ENCODE assay signal across 8 cellular contexts in the genomic region with DNA sequence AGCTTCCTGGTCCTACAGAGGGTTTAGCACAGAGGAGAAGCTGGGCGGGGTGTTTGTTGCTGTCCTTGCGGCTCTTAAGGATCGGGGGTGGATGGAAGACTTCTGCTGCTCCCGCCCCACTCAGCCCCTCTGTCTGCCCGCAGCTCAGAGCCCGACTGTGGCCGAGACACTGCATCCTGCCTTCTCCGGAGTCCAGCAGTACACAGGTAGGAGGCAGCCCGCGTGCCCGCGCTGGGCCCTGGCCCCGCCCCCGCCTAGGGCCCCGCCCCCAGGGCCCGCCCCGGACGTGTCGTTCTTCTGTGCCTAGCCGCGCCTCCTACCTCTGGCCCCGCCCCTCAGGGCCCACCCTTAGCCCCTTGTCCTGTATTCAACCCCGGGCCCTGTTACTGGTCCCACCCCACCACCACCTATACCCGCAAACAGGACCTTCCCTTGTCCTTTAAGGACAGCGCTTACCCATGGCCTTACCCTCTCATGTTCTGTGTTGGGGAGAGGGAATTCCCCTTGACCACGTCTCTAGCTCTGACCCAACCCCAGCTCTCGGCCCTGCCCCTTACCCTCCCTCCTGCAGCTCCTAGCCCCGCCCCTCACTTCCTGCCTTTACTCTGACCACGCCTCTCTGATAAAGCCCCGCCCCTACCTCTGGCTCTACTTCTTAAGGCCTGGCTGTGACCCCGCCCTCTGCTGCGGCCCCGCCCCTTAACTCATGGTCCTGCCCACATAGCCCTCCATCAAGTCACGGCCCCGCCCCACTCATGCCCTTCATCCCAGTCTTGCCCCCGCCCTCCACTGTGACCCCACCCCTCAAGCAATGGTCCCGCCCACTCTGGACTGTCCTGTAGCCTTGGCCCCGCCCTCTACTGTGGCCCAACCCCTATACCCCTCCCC.
DNase-seq lines count a peak whose midpoint lies in the region; ATAC-seq, FAIRE-seq and TF ChIP-seq lines count a peak whose summit lies in the region.

No MANE protein-coding gene starts in this region.

- no peaks in the 10 kb centered on the region for H3K36me3 Mint-ChIP-seq in mesothelial cell of epicardium
- no peaks in the 10 kb centered on the region for H3K36me3 Mint-ChIP-seq in stimulated activated naive CD8-positive, alpha-beta T cell treated with anti-CD3 and anti-CD28 coated beads, Interleukin-15, Interleukin-2, amounts not matched to agents 100 ng/mL and 50 ng/mL, for 24 hours (ENCODE audit: low read depth)

- ATAC-seq in HG03045 (IDR thresholded peaks at IDR 0.05; ENCODE audit: unreplicated experiment) (no peak), HG03469 (IDR thresholded peaks at IDR 0.05; ENCODE audit: unreplicated experiment) (no peak)

- H3K4me3 Mint-ChIP-seq in mesothelial cell of epicardium = peak overlapping the region; percentile 68
- peak overlapping the region; percentile 49 for H3K4me3 Mint-ChIP-seq in stimulated activated naive CD8-positive, alpha-beta T cell treated with anti-CD3 and anti-CD28 coated beads, Interleukin-15, Interleukin-2, amounts not matched to agents 100 ng/mL and 50 ng/mL, for 24 hours

- H3K27me3 Mint-ChIP-seq in mesothelial cell of epicardium (ENCODE audit: low read depth) = peaks cover 56% of the 10 kb centered on the region
- H3K27me3 Mint-ChIP-seq in stimulated activated naive CD8-positive, alpha-beta T cell treated with anti-CD3 and anti-CD28 coated beads, Interleukin-15, Interleukin-2, amounts not matched to agents 100 ng/mL and 50 ng/mL, for 24 hours = peaks cover 8% of the 10 kb centered on the region

- no peaks in the 10 kb centered on the region for H3K9me3 Mint-ChIP-seq in mesothelial cell of epicardium
- H3K9me3 Mint-ChIP-seq in stimulated activated naive CD8-positive, alpha-beta T cell treated with anti-CD3 and anti-CD28 coated beads, Interleukin-15, Interleukin-2, amounts not matched to agents 100 ng/mL and 50 ng/mL, for 24 hours = no peaks in the 10 kb centered on the region

- no peak for TF ChIP-seq CTCF in mesothelial cell of epicardium (IDR thresholded peaks at IDR 0.05; ENCODE audit: unreplicated experiment)

- DNase-seq in NCI-H2196 (lab: John Stamatoyannopoulos, UW; ENCODE audit: unreplicated experiment) (peak; percentile 87), ecto neural progenitor cell (ENCODE audit: low spot score) (peak; percentile 99), mesothelial cell of epicardium (ENCODE audit: low spot score in 2 of 2, unreplicated experiment in 2 of 2) (peak; percentile 68 to 84)
- DNase-seq in activated CD4-positive, alpha-beta T cell treated with anti-CD3 and anti-CD28 coated beads, Interleukin-2, amount 50 U/mL, for 4 hours = peak; percentile 42 to 44

- no peaks in the 10 kb centered on the region for H3K4me1 Mint-ChIP-seq in mesothelial cell of epicardium
- H3K4me1 Mint-ChIP-seq in stimulated activated naive CD8-positive, alpha-beta T cell treated with anti-CD3 and anti-CD28 coated beads, Interleukin-15, Interleukin-2, amounts not matched to agents 100 ng/mL and 50 ng/mL, for 24 hours (ENCODE audit: low read depth) = peaks cover 4% of the 10 kb centered on the region

- H3K27ac Mint-ChIP-seq in mesothelial cell of epicardium = peak overlapping the region; percentile 86
- H3K27ac Mint-ChIP-seq in stimulated activated naive CD8-positive, alpha-beta T cell treated with anti-CD3 and anti-CD28 coated beads, Interleukin-15, Interleukin-2, amounts not matched to agents 100 ng/mL and 50 ng/mL, for 24 hours = no peak overlapping the region

- FAIRE-seq in G401.6 (lab: Jason Lieb, UNC) = peak; percentile 95

Comparison
In these comparisons a context has a peak if more than half of its experiments do, and no peak if none do; other contexts are left out.
1. DNase-seq: peak in every context shown above with its lines; median percentile 99 in ecto neural progenitor cell; 87 in NCI-H2196; 76 in mesothelial cell of epicardium; 43 in activated CD4-positive, alpha-beta T cell treated with anti-CD3 and anti-CD28 coated beads, Interleukin-2, amount 50 U/mL, for 4 hours.